In the genomic region with DNA sequence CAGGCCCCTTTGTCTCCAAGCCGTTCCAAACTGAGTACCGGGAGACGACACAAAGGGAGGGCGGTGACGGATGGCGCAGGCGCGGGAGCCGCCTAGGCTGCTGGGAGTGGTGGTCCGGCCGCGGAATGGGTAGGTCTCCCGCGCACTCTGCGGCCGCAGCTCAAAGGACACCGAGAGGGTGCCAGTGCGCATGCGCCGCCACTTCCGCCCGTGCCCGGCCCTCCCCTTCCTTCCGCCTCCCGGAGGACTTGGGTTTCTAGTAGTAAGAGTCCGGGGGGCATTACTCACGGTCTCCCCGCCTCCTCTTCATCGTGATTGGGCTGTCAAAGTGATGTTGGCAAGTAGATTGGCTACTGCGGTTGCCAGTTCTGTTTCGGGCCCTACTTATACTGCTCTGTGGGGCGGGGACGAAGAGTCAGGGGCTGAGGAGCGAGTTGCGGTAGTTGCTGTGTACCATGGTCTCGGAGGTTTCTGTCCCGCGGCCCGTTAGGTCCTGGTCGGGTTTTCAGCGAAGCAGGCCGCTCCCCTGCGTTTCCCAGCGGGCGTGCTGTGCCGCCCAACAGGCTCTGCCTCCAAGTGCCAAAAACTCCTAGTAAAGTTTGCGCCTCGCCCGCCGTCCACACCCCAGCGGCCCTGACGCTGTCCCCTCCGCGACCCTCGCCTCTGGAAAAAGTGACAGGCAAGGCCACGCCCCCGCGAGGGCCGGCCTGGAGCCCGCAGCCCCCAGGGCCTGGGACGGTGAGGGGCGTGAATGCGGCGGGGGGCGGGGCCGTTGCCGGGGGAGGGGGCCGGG, we compare ENCODE assay signal across 8 cellular contexts. TPM values are rescaled to one million over a fixed set of nuclear protein-coding genes. Genes with fewer than 3 reads are reported as not detected.
DNase-seq lines count a peak whose midpoint lies in the region; FAIRE-seq and TF ChIP-seq lines count a peak whose summit lies in the region.

No MANE protein-coding gene starts in this region.

- H2AFZ ChIP-seq in GM23248 (peak overlapping the region; percentile 86), Karpas-422 (ENCODE audit: low read length) (peak overlapping the region; percentile 95; the same call in 1 of the 2 replicates)

- peaks cover 2% of the 10 kb centered on the region for H3K36me3 Mint-ChIP-seq in activated T-helper 1 cell treated with anti-CD3 and anti-CD28 coated beads, Interleukin-12 subunit alpha, Interleukin-12 subunit beta, Interleukin-2, Interleukin-4 antibody, amounts not matched to agents 30 ng/mL and 10 ng/mL and 1 ng/mL, durations not matched to agents 14 hours and 24 hours and 36 hours (ENCODE audit: low read depth)

- WGBS in GM23248 (ENCODE audit: low coverage in 1 of 2, low lambda C conversion rate in 2 of 2, missing lambda C conversion rate in 2 of 2), 2 experiments = 1 to 2% methylated on average over 55 to 68 of the region's 68 CpGs
- 1% methylated on average over 21 of the region's 68 CpGs; no CpG with 5 or more reads in 1 of the 2 donors for WGBS in esophagus squamous epithelium, 2 donors

- H3K27me3 Mint-ChIP-seq in activated T-helper 1 cell treated with anti-CD3 and anti-CD28 coated beads, Interleukin-12 subunit alpha, Interleukin-12 subunit beta, Interleukin-2, Interleukin-4 antibody, amounts not matched to agents 30 ng/mL and 10 ng/mL and 1 ng/mL, durations not matched to agents 14 hours and 24 hours and 36 hours (ENCODE audit: insufficient read depth) = no peaks in the 10 kb centered on the region

- peak; percentile 84 for FAIRE-seq in RCC 7860 (lab: Jason Lieb, UNC)

- peak overlapping the region; percentile 99 for H3K4me2 ChIP-seq in DOHH2 (ENCODE audit: low read length)
- H3K4me2 ChIP-seq in GM23248 (ENCODE audit: unreplicated experiment) = peak overlapping the region; percentile 97
- peak overlapping the region; percentile 97 for H3K4me2 ChIP-seq in Karpas-422 (ENCODE audit: low read depth, low read length, poor library complexity, severe bottlenecking)

- H3K9ac ChIP-seq in GM23248 = peak overlapping the region; percentile 98
- peak overlapping the region; percentile 91 for H3K9ac ChIP-seq in Karpas-422 (ENCODE audit: low read length)

- H3K4me3 ChIP-seq in DOHH2 (ENCODE audit: low read length) (peak overlapping the region; percentile 97), GM23248 (peak overlapping the region; percentile 87), Karpas-422 (ENCODE audit: low read length) (peak overlapping the region; percentile 97), esophagus squamous epithelium (peak overlapping the region; percentile 77 to 99 (median 95))

- H4K20me1 ChIP-seq in DOHH2 (ENCODE audit: control insufficient read depth, insufficient read depth, low read depth, low read length) (peaks cover 18% of the 10 kb centered on the region), GM23248 (ENCODE audit: insufficient read depth) (no peaks in the 10 kb centered on the region), Karpas-422 (ENCODE audit: insufficient read depth, low read depth, low read length) (peaks cover 22% of the 10 kb centered on the region)

- DNase-seq in GM23248 (peak; percentile 99), Karpas-422 (peak; percentile 99), RCC 7860 (ENCODE audit: low spot score) (peak; percentile 98), esophagus squamous epithelium (lab: John Stamatoyannopoulos, UW) (peak; percentile 98), myocyte (ENCODE audit: low read depth) (peak; percentile 100)
- peak; percentile 99 for DNase-seq in activated T-helper 1 cell treated with anti-CD3 and anti-CD28 coated beads, Interleukin-12 subunit alpha, Interleukin-12 subunit beta, Interleukin-2, Interleukin-4 antibody, amounts not matched to agents 30 ng/mL and 10 ng/mL and 1 ng/mL, durations not matched to agents 14 hours and 24 hours and 36 hours (ENCODE audit: low spot score)
- DNase-seq in stimulated activated CD8-positive, alpha-beta memory T cell treated with anti-CD3 and anti-CD28 coated beads, Interleukin-7, amount 100 ng/mL, for 4 hours (ENCODE audit: low read depth in 2 of 2) = peak; percentile 99 to 100

- intact Hi-C loops in activated T-helper 1 cell treated with anti-CD3 and anti-CD28 coated beads, Interleukin-12 subunit alpha, Interleukin-12 subunit beta, Interleukin-2, Interleukin-4 antibody, amounts not matched to agents 30 ng/mL and 10 ng/mL and 1 ng/mL, durations not matched to agents 14 hours and 24 hours and 36 hours (cut with micrococcal nuclease) = loop anchor here (1.0 to 10.0 kb wide), 7 partner anchors 151 to 1798 kb away; partner anchors contain the start of genes ANKRD10 and RAB20
- intact Hi-C loops in esophagus squamous epithelium (cut with DNase I) = loop anchor here (10.0 kb wide), 1 partner anchor 98 kb away; the partner anchor contains the start of gene NAXD

- no peaks in the 10 kb centered on the region for H3K9me3 Mint-ChIP-seq in activated T-helper 1 cell treated with anti-CD3 and anti-CD28 coated beads, Interleukin-12 subunit alpha, Interleukin-12 subunit beta, Interleukin-2, Interleukin-4 antibody, amounts not matched to agents 30 ng/mL and 10 ng/mL and 1 ng/mL, durations not matched to agents 14 hours and 24 hours and 36 hours

- peak in 3 of 4 donors; percentile 91 to 99 (median 97) for TF ChIP-seq POLR2A in esophagus squamous epithelium (IDR thresholded peaks at IDR 0.05)

- H3K4me1 Mint-ChIP-seq in activated T-helper 1 cell treated with anti-CD3 and anti-CD28 coated beads, Interleukin-12 subunit alpha, Interleukin-12 subunit beta, Interleukin-2, Interleukin-4 antibody, amounts not matched to agents 30 ng/mL and 10 ng/mL and 1 ng/mL, durations not matched to agents 14 hours and 24 hours and 36 hours (ENCODE audit: low read depth) = peaks cover 20% of the 10 kb centered on the region

- no peaks in the 10 kb centered on the region for H3K9me2 ChIP-seq in DOHH2 (replicated peaks; ENCODE audit: control insufficient read depth, low read length)
- H3K9me2 ChIP-seq in GM23248 (ENCODE audit: insufficient read depth) = no peaks in the 10 kb centered on the region
- H3K9me2 ChIP-seq in Karpas-422 (replicated peaks; ENCODE audit: insufficient read depth, low read length) = no peaks in the 10 kb centered on the region

- peaks cover 10% of the 10 kb centered on the region; the same call in 1 of the 2 replicates for H3K36me3 ChIP-seq in DOHH2 (ENCODE audit: control insufficient read depth, low read length)
- no peaks in the 10 kb centered on the region for H3K36me3 ChIP-seq in GM23248 (ENCODE audit: low read depth)
- no peaks in the 10 kb centered on the region for H3K36me3 ChIP-seq in Karpas-422 (ENCODE audit: insufficient read depth, low read length)
- H3K36me3 ChIP-seq in esophagus squamous epithelium = no peaks in the 10 kb centered on the region

- H3K27ac ChIP-seq in DOHH2 (ENCODE audit: low read depth, low read length) (peak overlapping the region; percentile 99), GM23248 (peak overlapping the region; percentile 98), Karpas-422 (ENCODE audit: low read length) (peak overlapping the region; percentile 99), esophagus squamous epithelium (peak overlapping the region; percentile 99 to 100 (median 99))

- H3K79me2 ChIP-seq in DOHH2 (ENCODE audit: control insufficient read depth, low read length) = peaks cover 38% of the 10 kb centered on the region
- peaks cover 44% of the 10 kb centered on the region for H3K79me2 ChIP-seq in GM23248 (ENCODE audit: insufficient read depth)
- peaks cover 36% of the 10 kb centered on the region for H3K79me2 ChIP-seq in Karpas-422 (ENCODE audit: low read length)

- no peaks in the 10 kb centered on the region for H3K9me3 ChIP-seq in DOHH2 (ENCODE audit: control insufficient read depth, insufficient read depth, low read length)
- H3K9me3 ChIP-seq in GM23248 (ENCODE audit: low read depth) = no peaks in the 10 kb centered on the region
- H3K9me3 ChIP-seq in Karpas-422 (ENCODE audit: low read length) = no peaks in the 10 kb centered on the region
- H3K9me3 ChIP-seq in esophagus squamous epithelium = no peaks in the 10 kb centered on the region

- H3K4me1 ChIP-seq in DOHH2 (ENCODE audit: control insufficient read depth, low read length) (peaks cover 29% of the 10 kb centered on the region), GM23248 (ENCODE audit: insufficient read depth) (peaks cover 22% of the 10 kb centered on the region), Karpas-422 (ENCODE audit: low read length) (peaks cover 27% of the 10 kb centered on the region), esophagus squamous epithelium (peaks cover 0 to 29% (median 23%) of the 10 kb centered on the region in 3 donors)

- no peak for TF ChIP-seq CTCF in DOHH2 (IDR thresholded peaks at IDR 0.05; ENCODE audit: low read depth, low read length, poor library complexity, severe bottlenecking)
- TF ChIP-seq CTCF in esophagus squamous epithelium (IDR thresholded peaks at IDR 0.05) = peak in 1 of 6 experiments; percentile 17

- in situ Hi-C loops in GM23248 (cut with MboI) = no loop called here

- peak overlapping the region; percentile 100 for H3K4me3 Mint-ChIP-seq in activated T-helper 1 cell treated with anti-CD3 and anti-CD28 coated beads, Interleukin-12 subunit alpha, Interleukin-12 subunit beta, Interleukin-2, Interleukin-4 antibody, amounts not matched to agents 30 ng/mL and 10 ng/mL and 1 ng/mL, durations not matched to agents 14 hours and 24 hours and 36 hours

- no peaks in the 10 kb centered on the region for H3K27me3 ChIP-seq in DOHH2 (ENCODE audit: control insufficient read depth, low read length)
- H3K27me3 ChIP-seq in GM23248 (replicated peaks; ENCODE audit: insufficient read depth) = no peaks in the 10 kb centered on the region
- H3K27me3 ChIP-seq in Karpas-422 (ENCODE audit: low read length) = no peaks in the 10 kb centered on the region
- no peaks in the 10 kb centered on the region for H3K27me3 ChIP-seq in esophagus squamous epithelium

- peak overlapping the region; percentile 91 for H3K27ac Mint-ChIP-seq in activated T-helper 1 cell treated with anti-CD3 and anti-CD28 coated beads, Interleukin-12 subunit alpha, Interleukin-12 subunit beta, Interleukin-2, Interleukin-4 antibody, amounts not matched to agents 30 ng/mL and 10 ng/mL and 1 ng/mL, durations not matched to agents 14 hours and 24 hours and 36 hours

- H3F3A ChIP-seq in DOHH2 (ENCODE audit: control insufficient read depth, insufficient read depth) = peaks cover 16% of the 10 kb centered on the region
- H3F3A ChIP-seq in GM23248 (ENCODE audit: insufficient read depth) = peaks cover 27% of the 10 kb centered on the region

RNA-seq across cellular contexts. Expression of gene ING1, which starts 0.5 kb away (rescaled TPM):
- total RNA-seq in GM23248 (2014; rRNA removed; shearing (Covaris generic)) = 7.2 and 8.2 TPM in 2 replicates
- polyA plus RNA-seq in GM23248 (2016; fragmentation: Nextera tagmentation; extraction: Ambion mirVana) = 6.5 and 7.2 TPM in 2 replicates
- 6.3 and 19.9 TPM in 2 replicates for total RNA-seq in Karpas-422 (2014; rRNA removed; shearing (Covaris generic); ENCODE audit: low replicate concordance)
- 15.9 and 16.4 TPM in 2 replicates for total RNA-seq in activated T-helper 1 cell treated with anti-CD3 and anti-CD28 coated beads, Interleukin-12 subunit alpha, Interleukin-12 subunit beta, Interleukin-2, Interleukin-4 antibody, amounts not matched to agents 30 ng/mL and 10 ng/mL and 1 ng/mL, durations not matched to agents 14 hours and 24 hours and 36 hours
- total RNA-seq in esophagus squamous epithelium (10 to 100 TPM in 2 of 4 donors, 1 to 10 TPM in 2; 6.3 to 15.4 (median 8.7) TPM), myocyte (7.6 and 9.3 TPM in 2 replicates)
- polyA plus RNA-seq in myocyte (2012) = 7.0 TPM

RNA-seq across cellular contexts. Expression of gene CARS2, which starts 7.1 kb away (rescaled TPM):
- total RNA-seq in GM23248 (2014; rRNA removed; shearing (Covaris generic)) = 74.1 and 75.7 TPM in 2 replicates
- polyA plus RNA-seq in GM23248 (2016; fragmentation: Nextera tagmentation; extraction: Ambion mirVana) = 88.6 and 96.7 TPM in 2 replicates
- total RNA-seq in Karpas-422 (2014; rRNA removed; shearing (Covaris generic); ENCODE audit: low replicate concordance) = 48.2 and 102 TPM in 2 replicates
- total RNA-seq in activated T-helper 1 cell treated with anti-CD3 and anti-CD28 coated beads, Interleukin-12 subunit alpha, Interleukin-12 subunit beta, Interleukin-2, Interleukin-4 antibody, amounts not matched to agents 30 ng/mL and 10 ng/mL and 1 ng/mL, durations not matched to agents 14 hours and 24 hours and 36 hours = 106 and 110 TPM in 2 replicates
- total RNA-seq in esophagus squamous epithelium (10 to 100 TPM; 24.9 to 54.9 (median 33.5) TPM), myocyte (55.8 and 59.6 TPM in 2 replicates)
- polyA plus RNA-seq in myocyte (2012) = 46.0 TPM

Comparison
In these comparisons a context has a peak if more than half of its experiments do, and no peak if none do; other contexts are left out.
1. Peak in every context shown above with its lines: DNase-seq, H3K4me3 ChIP-seq and H3K27ac ChIP-seq.